18 cellular contexts compared by ENCODE assay signal in the genomic region with DNA sequence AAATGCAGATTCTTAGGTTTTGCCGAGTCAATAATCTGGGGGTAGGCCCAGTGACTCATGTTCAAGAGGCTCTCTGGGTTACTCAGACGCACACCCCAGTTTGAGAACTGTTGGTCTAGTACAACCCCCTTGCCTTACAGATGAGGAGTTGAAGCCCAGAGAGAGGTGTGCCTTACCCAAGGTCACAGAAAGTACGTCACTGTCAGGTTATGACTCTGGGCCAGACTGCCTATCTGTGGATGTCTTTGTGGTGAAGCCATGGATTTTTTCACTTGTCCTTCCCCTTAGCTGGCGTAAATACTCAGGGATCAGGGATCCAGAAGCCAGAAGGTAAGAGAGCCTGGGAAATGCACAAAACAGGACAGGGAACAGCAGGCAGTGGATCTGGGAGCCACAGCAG. TPM values are rescaled to one million over a fixed set of nuclear protein-coding genes. Genes with fewer than 3 reads are reported as not detected.
DNase-seq lines count a peak whose midpoint lies in the region; ATAC-seq, FAIRE-seq and TF ChIP-seq lines count a peak whose summit lies in the region.
"Had no signal": no experiment of that assay in that cellular context is flagged by ENCODE, and none has a peak within 500 bp of the region (broad histone marks: within the 10 kb centered on the region; RNA-seq: fewer than 3 reads in every experiment).

No MANE protein-coding gene starts in this region.

- H3K36me3 Mint-ChIP-seq in activated T-helper 17 cell treated with anti-CD3 and anti-CD28 coated beads, Interleukin-2, amount 50 U/mL, for 72 hours (ENCODE audit: low read depth), result no peaks in the 10 kb centered on the region

- in situ Hi-C loops in HepG2 (cut with HindIII; ENCODE audit: extremely low pct_ligation_motif_present, low pct_unique_long_range_greater_than_20kb), result no loop called here

- no peak overlapping the region for H3K4me3 ChIP-seq in heart right ventricle
- no peak overlapping the region for H3K4me3 ChIP-seq in HepG2 (replicated peaks in 1 of 3; ENCODE audit: insufficient read depth in 1 of 3, low read depth in 2 of 3, low read length in 3 of 3)
- H3K4me3 ChIP-seq in esophagus squamous epithelium, result no peak overlapping the region
- no peak overlapping the region for H3K4me3 ChIP-seq in H7 (ENCODE audit: insufficient read depth, low read depth, low read length)
- H3K4me3 ChIP-seq: A549, SK-N-MC had no signal

- peaks cover 2% of the 10 kb centered on the region; the same call in 1 of the 2 replicates for H4K20me1 ChIP-seq in HepG2 (ENCODE audit: insufficient read depth, low read length)

- TF ChIP-seq RAD21 in HepG2 (CRISPR knock-in tag; IDR thresholded peaks at IDR 0.05), result no peak

- H3K4me1 Mint-ChIP-seq in activated T-helper 17 cell treated with anti-CD3 and anti-CD28 coated beads, Interleukin-2, amount 50 U/mL, for 72 hours, result peaks cover 5% of the 10 kb centered on the region

- DNase-seq in heart right ventricle (no peak), Right ventricle myocardium inferior (ENCODE audit: missing footprints) (no peak), HepG2 (ENCODE audit: low spot score) (no peak), SHP77 (lab: John Stamatoyannopoulos, UW) (no peak), esophagus squamous epithelium (lab: John Stamatoyannopoulos, UW) (no peak), H7 (no peak)
- DNase-seq: DMS 273 treated with DMSO at 0.1 percent for 48 hours, GDM1, KG1, NCI-H1436 treated with DMSO at 0.1 percent for 48 hours, NCI-H2081 treated with DMSO at 0.1 percent for 48 hours, NCI-H510A treated with DMSO at 0.1 percent for 48 hours, NCI-H82 had no signal

- CTCF ChIA-PET in HepG2 (lab: Yijun Ruan, JAX; ENCODE audit: low intra/inter-chr PET ratio, low total read pairs), result no interaction called here

- H3K79me2 ChIP-seq in HepG2 (ENCODE audit: insufficient read depth, low read length), result no peaks in the 10 kb centered on the region

- no peak overlapping the region for H2AFZ ChIP-seq in HepG2 (ENCODE audit: low read length)

- TF ChIP-seq POLR2A in HepG2 (IDR thresholded peaks at IDR 0.05; ENCODE audit: insufficient read depth in 1 of 2, low read depth in 2 of 2, low read length in 2 of 2) (no peak), esophagus squamous epithelium (IDR thresholded peaks at IDR 0.05) (no peak)

- BruUV-seq in HepG2 (replicated peaks; lab: Mats Ljungman, UMichigan), result no TSS peak

- peaks cover 0 to 16% (median 0%) of the 10 kb centered on the region in 7 donors for H3K27me3 ChIP-seq in heart right ventricle
- H3K27me3 ChIP-seq in HepG2 (ENCODE audit: control insufficient read depth in 1 of 2, insufficient read depth in 2 of 2, low read length in 2 of 2), result peaks cover 3 to 50% of the 10 kb centered on the region in 2 experiments; a peak in 3 of 5 replicates
- peaks cover 0 to 17% (median 0%) of the 10 kb centered on the region in 4 donors for H3K27me3 ChIP-seq in esophagus squamous epithelium
- no peaks in the 10 kb centered on the region for H3K27me3 ChIP-seq in H7 (ENCODE audit: control insufficient read depth, insufficient read depth, low read length)

- no peaks in the 10 kb centered on the region for H3K9me3 Mint-ChIP-seq in activated T-helper 17 cell treated with anti-CD3 and anti-CD28 coated beads, Interleukin-2, amount 50 U/mL, for 72 hours

- H3K27me3 Mint-ChIP-seq in activated T-helper 17 cell treated with anti-CD3 and anti-CD28 coated beads, Interleukin-2, amount 50 U/mL, for 72 hours, result peaks cover 34% of the 10 kb centered on the region

- no peaks in the 10 kb centered on the region for H3K9me3 ChIP-seq in heart right ventricle
- no peaks in the 10 kb centered on the region for H3K9me3 ChIP-seq in HepG2 (ENCODE audit: low read length)
- no peaks in the 10 kb centered on the region for H3K9me3 ChIP-seq in esophagus squamous epithelium
- H3K9me3 ChIP-seq: A549 had no signal

- H3K9ac ChIP-seq in HepG2 (ENCODE audit: insufficient read depth, low read depth, low read length), result no peak overlapping the region

- WGBS in heart right ventricle, 2 donors, result 69 to 72% methylated on average over 4 of the region's 4 CpGs
- 7% methylated on average over 4 of the region's 4 CpGs for WGBS in HepG2 (ENCODE audit: low lambda C conversion rate)
- 43 to 86% methylated on average over 4 of the region's 4 CpGs for WGBS in esophagus squamous epithelium, 2 donors

- H3K27ac Mint-ChIP-seq in activated T-helper 17 cell treated with anti-CD3 and anti-CD28 coated beads, Interleukin-2, amount 50 U/mL, for 72 hours, result no peak overlapping the region

- intact Hi-C loops in heart right ventricle (cut with DNase I), result loop anchor here in 1 of 10 donors (10.0 kb wide), 1 partner anchor 131 kb away; no protein-coding TSS in a partner anchor
- intact Hi-C loops in Right ventricle myocardium inferior (cut with DNase I), result no loop called here
- intact Hi-C loops in HepG2 (cut with micrococcal nuclease; ENCODE audit: unreplicated experiment), result no loop called here
- intact Hi-C loops in esophagus squamous epithelium (cut with DNase I), result no loop called here

- H3K27ac ChIP-seq in heart right ventricle (no peak overlapping the region), HepG2 (ENCODE audit: extremely low read length, insufficient read depth, low read length) (no peak overlapping the region), temporal lobe (ENCODE audit: low read depth, low read length) (peak overlapping the region; percentile 59), esophagus squamous epithelium (no peak overlapping the region)
- H3K27ac ChIP-seq: A549, C4-2B, SK-N-MC had no signal

- POLR2A ChIA-PET in HepG2 (lab: Yijun Ruan, JAX), result no interaction called here

- H3K4me3 Mint-ChIP-seq in activated T-helper 17 cell treated with anti-CD3 and anti-CD28 coated beads, Interleukin-2, amount 50 U/mL, for 72 hours, result no peak overlapping the region

- FAIRE-seq in HepG2 (lab: Jason Lieb, UNC), result no peak
- FAIRE-seq: A549 had no signal

- ATAC-seq in heart right ventricle (peak in 6 of 8 donors; percentile 41 to 85 (median 60)), Right ventricle myocardium inferior (no peak), HepG2 (no peak)
- ATAC-seq in activated T-helper 17 cell treated with anti-CD3 and anti-CD28 coated beads, Interleukin-2, amount 50 U/mL, for 72 hours (replicated peaks), result peak; percentile 75
- ATAC-seq: A549 had no signal

- H3K4me2 ChIP-seq in HepG2 (ENCODE audit: low read depth, low read length), result no peak overlapping the region
- H3K4me2 ChIP-seq: A549 had no signal

- H3K4me1 ChIP-seq in heart right ventricle (peaks cover 0 to 20% (median 0%) of the 10 kb centered on the region in 9 donors), HepG2 (ENCODE audit: insufficient read depth, low read length) (no peaks in the 10 kb centered on the region), esophagus squamous epithelium (peaks cover 6 to 34% (median 20%) of the 10 kb centered on the region in 3 donors)

- TF ChIP-seq EP300 in HepG2 (IDR thresholded peaks at IDR 0.05; ENCODE audit: low read depth in 2 of 2, low read length in 2 of 2) (no peak), HepG2 (CRISPR knock-in tag; IDR thresholded peaks at IDR 0.05; ENCODE audit: borderline replicate concordance) (no peak)

- TF ChIP-seq CTCF in heart right ventricle (IDR thresholded peaks at IDR 0.05) (no peak), HepG2 (CRISPR knock-in tag; IDR thresholded peaks at IDR 0.05) (no peak), esophagus squamous epithelium (IDR thresholded peaks at IDR 0.05) (no peak)

- H3K36me3 ChIP-seq in heart right ventricle (no peaks in the 10 kb centered on the region), HepG2 (replicated peaks in 1 of 2; ENCODE audit: control insufficient read depth in 1 of 2, insufficient read depth in 2 of 2, low read length in 2 of 2) (no peaks in the 10 kb centered on the region), esophagus squamous epithelium (no peaks in the 10 kb centered on the region), H7 (replicated peaks; ENCODE audit: control insufficient read depth, insufficient read depth, low read length) (no peaks in the 10 kb centered on the region)

RNA-seq across cellular contexts. Expression of a gene that starts 25.2 kb away (rescaled TPM):
- 10 to 100 TPM in 6 of 10 donors, 1 to 10 TPM in 4; 6.6 to 22.8 (median 11.6) TPM for total RNA-seq in heart right ventricle
- polyA plus RNA-seq in heart right ventricle, result 1 to 10 TPM; 4.0 to 4.4 TPM
- 20.0 TPM for total RNA-seq in Right ventricle myocardium inferior
- 1 to 10 TPM in 1 of 2 donors, under 1 TPM in 1; 0.78 to 2.3 TPM for total RNA-seq in activated T-helper 17 cell treated with anti-CD3 and anti-CD28 coated beads, Interleukin-2, amount 50 U/mL, for 72 hours
- 4.1 and 7.3 TPM in 2 replicates for total RNA-seq in HepG2 (2016; rRNA removed; fragmentation: Illumina TruSeq; extraction: Trizol)
- 1.8 and 2.9 TPM in 2 replicates for total RNA-seq in HepG2 (2016; cell fraction: cytosol; rRNA removed; fragmentation: Illumina TruSeq; extraction: Trizol; ENCODE audit: low read depth)
- total RNA-seq in HepG2 (2016; cell fraction: insoluble cytoplasmic fraction; rRNA removed; fragmentation: Illumina TruSeq; extraction: Trizol), result 4.3 and 5.3 TPM in 2 replicates
- 5.3 and 6.4 TPM in 2 replicates for total RNA-seq in HepG2 (2016; cell fraction: membrane; rRNA removed; fragmentation: Illumina TruSeq; extraction: Trizol)
- total RNA-seq in HepG2 (2016; cell fraction: nucleus; rRNA removed; fragmentation: Illumina TruSeq; extraction: Trizol), result 5.4 and 6.5 TPM in 2 replicates
- 3.9 and 4.7 TPM in 2 replicates for polyA plus RNA-seq in HepG2 (2011; rRNA removed)
- polyA plus RNA-seq in HepG2 (2011; cell fraction: cytosol; rRNA removed), result 2.3 and 2.9 TPM in 2 replicates
- polyA plus RNA-seq in HepG2 (2011; cell fraction: nucleus; rRNA removed), result 3.6 and 4.2 TPM in 2 replicates
- 3.3 and 4.2 TPM in 2 replicates for polyA plus RNA-seq in HepG2 (2012)
- 1.8 and 1.9 TPM in 2 replicates for polyA plus RNA-seq in HepG2 (2016; cell fraction: cytosol; fragmentation: Illumina TruSeq; extraction: Trizol; ENCODE audit: low read depth)
- 4.9 and 6.0 TPM in 2 replicates for polyA plus RNA-seq in HepG2 (2016; cell fraction: insoluble cytoplasmic fraction; fragmentation: Illumina TruSeq; extraction: Trizol; ENCODE audit: low read depth)
- polyA plus RNA-seq in HepG2 (2016; cell fraction: membrane; fragmentation: Illumina TruSeq; extraction: Trizol; ENCODE audit: low read depth), result 4.1 and 4.8 TPM in 2 replicates
- 9.3 and 9.9 TPM in 2 replicates for polyA plus RNA-seq in HepG2 (2016; cell fraction: nucleus; fragmentation: Illumina TruSeq; extraction: Trizol; ENCODE audit: insufficient read depth, low read depth)
- polyA minus RNA-seq in HepG2 (2011; rRNA and poly(A)+ RNA removed; ENCODE audit: low replicate concordance), result 4.1 and 6.6 TPM in 2 replicates
- 3.0 and 4.1 TPM in 2 replicates for polyA minus RNA-seq in HepG2 (2011; cell fraction: cytosol; rRNA and poly(A)+ RNA removed)
- 6.1 and 6.6 TPM in 2 replicates for polyA minus RNA-seq in HepG2 (2011; cell fraction: nucleus; rRNA and poly(A)+ RNA removed)
- 12.8 TPM for total RNA-seq in temporal lobe
- 100 to 1,000 TPM in 2 of 4 donors, 10 to 100 TPM in 2; 72.5 to 163 (median 117) TPM for total RNA-seq in esophagus squamous epithelium
- total RNA-seq in H7 (2014; rRNA removed; shearing (Covaris generic)), result 20.9 and 24.6 TPM in 2 replicates

Comparison
In these comparisons a context has a peak if more than half of its experiments do, and no peak if none do; other contexts are left out.
1. ATAC-seq: peak in heart right ventricle (6 of 8) and activated T-helper 17 cell treated with anti-CD3 and anti-CD28 coated beads, Interleukin-2, amount 50 U/mL, for 72 hours (single experiment); none in Right ventricle myocardium inferior (single experiment) and HepG2 (single experiment).